Comparison of ENCODE assay signal across 6 cellular contexts in the genomic region with DNA sequence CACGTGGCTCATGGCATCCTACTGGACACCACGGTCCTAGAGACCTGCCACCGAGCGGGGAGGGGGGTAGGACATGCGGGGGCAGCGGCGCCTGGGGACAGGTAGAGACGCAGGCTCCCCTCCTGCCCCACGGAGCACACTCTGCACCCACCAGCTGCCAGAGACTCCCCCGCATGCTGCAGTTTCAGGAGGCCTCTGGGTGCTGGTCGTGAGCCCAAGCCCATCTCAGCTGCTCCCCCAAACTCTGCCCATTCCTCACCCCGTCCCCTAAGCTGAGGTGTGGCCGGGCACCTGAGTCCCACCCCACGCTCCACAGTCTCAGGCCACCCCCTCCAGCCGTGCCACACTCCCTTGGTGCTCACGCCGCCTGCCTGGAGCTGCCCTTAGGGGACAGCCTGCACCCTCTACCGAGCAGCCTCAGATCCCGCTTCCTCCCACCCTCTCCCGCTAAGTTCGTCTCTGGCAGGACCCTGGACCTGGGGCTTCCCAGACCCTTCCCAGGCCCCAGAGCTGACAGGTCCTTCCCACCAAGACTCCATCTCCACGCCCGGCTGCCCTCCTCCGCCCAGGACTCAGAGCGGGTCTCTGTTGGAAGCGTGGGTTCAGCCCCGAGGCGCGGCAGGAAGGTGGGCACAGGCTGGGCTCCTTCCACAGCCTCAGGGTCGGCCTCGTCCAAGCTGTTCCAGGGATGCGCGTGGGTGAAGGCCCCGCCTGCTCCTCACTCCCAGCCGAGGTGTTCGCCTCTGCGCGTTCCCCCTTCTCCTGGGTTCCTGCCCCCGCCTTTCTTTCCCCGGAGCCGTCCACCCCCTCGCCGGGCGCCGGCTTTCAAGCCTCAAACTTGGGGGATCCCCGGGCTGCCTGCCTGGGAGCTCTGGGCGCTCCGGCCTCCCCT. TPM values are rescaled to one million over a fixed set of nuclear protein-coding genes. Genes with fewer than 3 reads are reported as not detected.
DNase-seq lines count a peak whose midpoint lies in the region; ATAC-seq and TF ChIP-seq lines count a peak whose summit lies in the region.

No MANE protein-coding gene starts in this region.

- H3K27ac ChIP-seq in HUES64 (ENCODE audit: low read depth, low read length) (no peak overlapping the region), ovary (no peak overlapping the region)

- no peak for TF ChIP-seq POLR2A in ovary (IDR thresholded peaks at IDR 0.05)

- TF ChIP-seq EP300 in ovary (IDR thresholded peaks at IDR 0.05), result no peak

- DNase-seq in chondrocyte (ENCODE audit: low spot score), result peak; percentile 89
- DNase-seq in ovary, result peak in 3 of 5 donors; percentile 33 to 63 (median 61)
- DNase-seq in NCI-H2081 treated with DMSO at 0.1 percent for 48 hours (lab: John Stamatoyannopoulos, UW), result no peak

- TF ChIP-seq CTCF in chondrocyte (IDR thresholded peaks at IDR 0.05) (no peak), ovary (IDR thresholded peaks at IDR 0.05) (no peak)

- H3K36me3 ChIP-seq in HUES64 (ENCODE audit: insufficient read depth, low read length), result no peaks in the 10 kb centered on the region
- no peaks in the 10 kb centered on the region for H3K36me3 ChIP-seq in ovary

- H3K27me3 Mint-ChIP-seq in chondrocyte (ENCODE audit: low read depth), result no peaks in the 10 kb centered on the region

- WGBS in HUES64, result 33% methylated on average over 48 of the region's 48 CpGs
- WGBS in ovary, 3 donors, result 23 to 24% (median 24%) methylated on average over 48 of the region's 48 CpGs

- H3K9me3 ChIP-seq in HUES64 (ENCODE audit: insufficient read depth, low read depth, low read length) (peaks cover 2% of the 10 kb centered on the region; the same call in 1 of the 2 replicates), ovary (no peaks in the 10 kb centered on the region)

- H3K4me3 ChIP-seq in HUES64 (ENCODE audit: low read length) (peak overlapping the region; percentile 64), ovary (peak overlapping the region; percentile 55)

- H3K4me1 ChIP-seq in HUES64 (ENCODE audit: insufficient read depth, low read length) (no peaks in the 10 kb centered on the region), ovary (ENCODE audit: insufficient read depth) (peaks cover 17% of the 10 kb centered on the region)

- intact Hi-C loops in ovary (cut with DNase I), result no loop called here

- H3K27me3 ChIP-seq in HUES64 (ENCODE audit: insufficient read depth, low read length), result peaks cover 50% of the 10 kb centered on the region
- H3K27me3 ChIP-seq in ovary, result no peaks in the 10 kb centered on the region

- H3K9ac ChIP-seq in HUES64 (ENCODE audit: low read depth, low read length), result no peak overlapping the region

- peaks cover 22% of the 10 kb centered on the region for H3K4me1 Mint-ChIP-seq in chondrocyte (ENCODE audit: low read depth)

- no peak overlapping the region for H3K27ac Mint-ChIP-seq in chondrocyte (ENCODE audit: unreplicated experiment)

- ATAC-seq in HG02678 (IDR thresholded peaks at IDR 0.05; ENCODE audit: unreplicated experiment) (no peak), GM18861 (IDR thresholded peaks at IDR 0.05; ENCODE audit: unreplicated experiment) (no peak)

- H3K9me3 Mint-ChIP-seq in chondrocyte (ENCODE audit: low read depth), result peaks cover 11% of the 10 kb centered on the region

- H3K36me3 Mint-ChIP-seq in chondrocyte (ENCODE audit: low read depth), result peaks cover 7% of the 10 kb centered on the region

- peak overlapping the region; percentile 70 for H3K4me3 Mint-ChIP-seq in chondrocyte (ENCODE audit: unreplicated experiment)

RNA-seq across cellular contexts. Expression of a gene that starts 1.3 kb away (rescaled TPM):
- polyA plus RNA-seq in HUES64 (2013, experiment 1 of 2), result 1.7 TPM
- 1.7 TPM for polyA plus RNA-seq in HUES64 (2013, experiment 2 of 2)
- total RNA-seq in chondrocyte, result 16.7 to 20.0 TPM (median 20.0 TPM) in 3 replicates
- total RNA-seq in ovary, result 10 to 100 TPM; 10.0 to 25.9 (median 14.9) TPM
- polyA plus RNA-seq in ovary, result 10 to 100 TPM in 1 of 2 donors, 1 to 10 TPM in 1; 9.2 to 18.6 TPM

RNA-seq across cellular contexts. Expression of a gene that starts 19.3 kb away (rescaled TPM):
- polyA plus RNA-seq in HUES64 (2013, experiment 1 of 2), result 21.1 TPM
- polyA plus RNA-seq in HUES64 (2013, experiment 2 of 2), result 24.7 TPM
- total RNA-seq in chondrocyte, result 23.0 to 27.4 TPM (median 23.3 TPM) in 3 replicates
- total RNA-seq in ovary, result 10 to 100 TPM in 6 of 7 donors, 1 to 10 TPM in 1; 9.9 to 48.6 (median 39.0) TPM
- polyA plus RNA-seq in ovary, result 10 to 100 TPM; 37.9 to 51.5 TPM

RNA-seq across cellular contexts. Expression of a gene that starts 38.3 kb away (rescaled TPM):
- 7.0 TPM for polyA plus RNA-seq in HUES64 (2013, experiment 1 of 2)
- polyA plus RNA-seq in HUES64 (2013, experiment 2 of 2), result 11.3 TPM
- total RNA-seq in chondrocyte (16.2 to 20.5 TPM (median 19.0 TPM) in 3 replicates), ovary (100 to 1,000 TPM in 1 of 7 donors, 10 to 100 TPM in 6; 14.5 to 106 (median 44.6) TPM)
- polyA plus RNA-seq in ovary, result 10 to 100 TPM; 12.0 to 22.0 TPM

RNA-seq across cellular contexts. Expression of a gene that starts 48.9 kb away (rescaled TPM):
- polyA plus RNA-seq in HUES64 (2013, experiment 1 of 2), result 73.4 TPM
- polyA plus RNA-seq in HUES64 (2013, experiment 2 of 2), result 80.1 TPM
- 60.4 to 70.0 TPM (median 67.8 TPM) in 3 replicates for total RNA-seq in chondrocyte
- 10 to 100 TPM; 43.0 to 99.3 (median 83.5) TPM for total RNA-seq in ovary
- polyA plus RNA-seq in ovary, result 10 to 100 TPM; 55.2 to 58.0 TPM

RNA-seq across cellular contexts. Expression of a gene that starts 54.7 kb away (rescaled TPM):
- 73.4 TPM for polyA plus RNA-seq in HUES64 (2013, experiment 1 of 2)
- polyA plus RNA-seq in HUES64 (2013, experiment 2 of 2), result 81.2 TPM
- total RNA-seq in chondrocyte (53.7 to 62.9 TPM (median 59.8 TPM) in 3 replicates), ovary (10 to 100 TPM; 44.4 to 88.3 (median 71.4) TPM)
- 10 to 100 TPM; 29.2 to 55.9 TPM for polyA plus RNA-seq in ovary
